ENCODE assay signal across 9 cellular contexts in the genomic region with DNA sequence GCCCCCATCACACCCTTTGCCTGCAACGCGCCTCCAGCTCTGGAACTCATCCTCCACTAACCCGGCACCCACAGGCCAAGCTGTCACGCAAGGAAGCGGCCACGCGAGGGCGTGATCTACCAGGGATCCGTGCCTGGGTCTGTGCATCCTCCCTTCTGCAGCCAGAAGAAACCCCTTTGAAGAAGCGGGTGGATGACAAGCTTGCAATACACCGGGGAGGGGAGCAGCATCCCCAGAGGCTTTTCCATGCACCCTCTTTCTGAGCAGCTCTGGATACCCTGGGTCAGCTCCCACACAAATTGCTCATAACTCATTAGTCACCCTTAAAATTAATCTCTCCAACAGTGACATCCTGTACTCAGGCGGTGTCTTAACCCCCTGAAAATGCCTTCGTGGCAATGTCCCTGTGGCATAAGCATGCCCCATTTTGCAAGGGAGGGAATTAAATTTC. TPM values are rescaled to one million over a fixed set of nuclear protein-coding genes. Genes with fewer than 3 reads are reported as not detected.
DNase-seq lines count a peak whose midpoint lies in the region; ATAC-seq and TF ChIP-seq lines count a peak whose summit lies in the region.
"Had no signal": no experiment of that assay in that cellular context is flagged by ENCODE, and none has a peak within 500 bp of the region (broad histone marks: within the 10 kb centered on the region; RNA-seq: fewer than 3 reads in every experiment).

No MANE protein-coding gene starts in this region.

- H3K4me3 Mint-ChIP-seq in activated T-cell treated with anti-CD3 and anti-CD28 coated beads, Interleukin-2, amount 50 U/mL, for 4 hours: no peak overlapping the region

- H3K36me3 ChIP-seq in Panc1 (ENCODE audit: control insufficient read depth, insufficient read depth, low read length) (no peaks in the 10 kb centered on the region), testis (ENCODE audit: low read depth, missing control alignments) (no peaks in the 10 kb centered on the region)

- POLR2A ChIA-PET in Panc1 (lab: Charles Lee): no interaction called here

- peak; percentile 77 for TF ChIP-seq CTCF in HFF-Myc (IDR thresholded peaks at IDR 0.05; ENCODE audit: low read depth, low read length, missing control alignments)
- TF ChIP-seq CTCF in Panc1 (IDR thresholded peaks at IDR 0.05): peak; percentile 87
- TF ChIP-seq CTCF in testis (IDR thresholded peaks at IDR 0.05): peak; percentile 34 to 53 (median 45)

- in situ Hi-C loops in Panc1 (cut with HindIII; ENCODE audit: low pct_unique_long_range_greater_than_20kb, low sequenced_read_pairs): no loop called here

- 34 to 53% methylated on average over 11 to 13 of the region's 13 CpGs for whole genome bisulfite sequencing in testis, 2 donors

- H3K9me3 ChIP-seq in Panc1 (ENCODE audit: control insufficient read depth, insufficient read depth, low read depth, low read length) (no peaks in the 10 kb centered on the region), testis (no peaks in the 10 kb centered on the region)

- TF ChIP-seq POLR2A in testis (IDR thresholded peaks at IDR 0.05): no peak

- H3K27ac ChIP-seq in Panc1 (ENCODE audit: low read length): no peak overlapping the region
- no peak overlapping the region for H3K27ac ChIP-seq in testis
- H3K27ac ChIP-seq: KMS-11 had no signal

- intact Hi-C loops in Panc1 (cut with micrococcal nuclease; ENCODE audit: unreplicated experiment): loop anchor here (5.0 to 10.0 kb wide), 2 partner anchors 114 to 207 kb away; no protein-coding TSS in a partner anchor
- intact Hi-C loops in testis (cut with DNase I; ENCODE audit: low total_unique reads): no loop called here

- H3K27me3 Mint-ChIP-seq in activated T-cell treated with anti-CD3 and anti-CD28 coated beads, Interleukin-2, amount 50 U/mL, for 4 hours (ENCODE audit: low read depth): no peaks in the 10 kb centered on the region

- peak; percentile 56 for DNase-seq in COLO668 (lab: John Stamatoyannopoulos, UW; ENCODE audit: unreplicated experiment)
- DNase-seq in HFF-Myc (ENCODE audit: extremely low read depth, low read depth): no peak
- DNase-seq in Panc1 (ENCODE audit: low read depth, low spot score): peak; percentile 38
- DNase-seq in activated T-cell treated with anti-CD3 and anti-CD28 coated beads, Interleukin-2, amount 50 U/mL, for 4 hours: peak; percentile 77
- DNase-seq in fibroblast of peridontal ligament (ENCODE audit: extremely low read depth): peak; percentile 49
- DNase-seq in occipital lobe (lab: John Stamatoyannopoulos, UW): peak; percentile 76
- DNase-seq in testis: peak; percentile 86
- DNase-seq in NCI-H446 treated with DMSO at 0.1 percent for 48 hours (lab: John Stamatoyannopoulos, UW): no peak

- H3K27me3 ChIP-seq in Panc1 (ENCODE audit: control insufficient read depth, insufficient read depth, low read length) (no peaks in the 10 kb centered on the region), testis (no peaks in the 10 kb centered on the region)

- H3K4me1 ChIP-seq in Panc1 (ENCODE audit: control insufficient read depth, insufficient read depth, low read length): peaks cover 7% of the 10 kb centered on the region
- H3K4me1 ChIP-seq in testis: no peaks in the 10 kb centered on the region

- CTCF ChIA-PET in Panc1 (lab: Charles Lee): interaction anchor here (0.7 to 1.2 kb wide), 3 partner anchors 266 to 397 kb away, joined by 3 to 4 read pairs (median 3); no protein-coding TSS in a partner anchor

- H3K4me3 ChIP-seq in HFF-Myc (replicated peaks; ENCODE audit: low read depth, low read length): no peak overlapping the region
- no peak overlapping the region for H3K4me3 ChIP-seq in Panc1 (ENCODE audit: low read depth in 2 of 2, low read length in 2 of 2)
- H3K4me3 ChIP-seq in testis: no peak overlapping the region

- no TSS peak for BruUV-seq in Panc1 (replicated peaks; lab: Mats Ljungman, UMichigan)

- no peaks in the 10 kb centered on the region for H3K4me1 Mint-ChIP-seq in activated T-cell treated with anti-CD3 and anti-CD28 coated beads, Interleukin-2, amount 50 U/mL, for 4 hours (ENCODE audit: low read depth)

- peak; percentile 84 for ATAC-seq in Panc1
- peak; percentile 86 to 87 for ATAC-seq in activated T-cell treated with anti-CD3 and anti-CD28 coated beads, Interleukin-2, amount 50 U/mL, for 4 hours

- no peaks in the 10 kb centered on the region for H3K9me3 Mint-ChIP-seq in activated T-cell treated with anti-CD3 and anti-CD28 coated beads, Interleukin-2, amount 50 U/mL, for 4 hours

- no peaks in the 10 kb centered on the region for H3K36me3 Mint-ChIP-seq in activated T-cell treated with anti-CD3 and anti-CD28 coated beads, Interleukin-2, amount 50 U/mL, for 4 hours (ENCODE audit: insufficient read depth)

RNA-seq across cellular contexts. Expression of a gene that starts 47.6 kb away (rescaled TPM):
- 43.1 TPM for total RNA-seq in Panc1 (2021; ENCODE audit: unreplicated experiment)
- 41.3 TPM for polyA plus RNA-seq in Panc1 (2012; ENCODE audit: insufficient read length)
- 10 to 100 TPM; 42.1 to 43.5 (median 43.2) TPM for total RNA-seq in activated T-cell treated with anti-CD3 and anti-CD28 coated beads, Interleukin-2, amount 50 U/mL, for 4 hours
- 8.1 TPM for total RNA-seq in occipital lobe
- 10 to 100 TPM; 26.4 to 35.4 TPM for total RNA-seq in testis
- polyA plus RNA-seq in testis (ENCODE audit: insufficient read depth, low read depth, low replicate concordance): 33.3 TPM

Comparison
In these comparisons a context has a peak if more than half of its experiments do, and no peak if none do; other contexts are left out.
1. DNase-seq: peak in COLO668 (single experiment), Panc1 (single experiment), activated T-cell treated with anti-CD3 and anti-CD28 coated beads, Interleukin-2, amount 50 U/mL, for 4 hours (single experiment), fibroblast of peridontal ligament (single experiment), occipital lobe (single experiment) and testis (single experiment); none in HFF-Myc (single experiment) and NCI-H446 treated with DMSO at 0.1 percent for 48 hours (single experiment).
2. Peak in every context shown above with its lines, with median percentiles within 50 percentile points of each other: CTCF ChIP-seq.